ENCODE assay signal across 14 cellular contexts in the genomic region with DNA sequence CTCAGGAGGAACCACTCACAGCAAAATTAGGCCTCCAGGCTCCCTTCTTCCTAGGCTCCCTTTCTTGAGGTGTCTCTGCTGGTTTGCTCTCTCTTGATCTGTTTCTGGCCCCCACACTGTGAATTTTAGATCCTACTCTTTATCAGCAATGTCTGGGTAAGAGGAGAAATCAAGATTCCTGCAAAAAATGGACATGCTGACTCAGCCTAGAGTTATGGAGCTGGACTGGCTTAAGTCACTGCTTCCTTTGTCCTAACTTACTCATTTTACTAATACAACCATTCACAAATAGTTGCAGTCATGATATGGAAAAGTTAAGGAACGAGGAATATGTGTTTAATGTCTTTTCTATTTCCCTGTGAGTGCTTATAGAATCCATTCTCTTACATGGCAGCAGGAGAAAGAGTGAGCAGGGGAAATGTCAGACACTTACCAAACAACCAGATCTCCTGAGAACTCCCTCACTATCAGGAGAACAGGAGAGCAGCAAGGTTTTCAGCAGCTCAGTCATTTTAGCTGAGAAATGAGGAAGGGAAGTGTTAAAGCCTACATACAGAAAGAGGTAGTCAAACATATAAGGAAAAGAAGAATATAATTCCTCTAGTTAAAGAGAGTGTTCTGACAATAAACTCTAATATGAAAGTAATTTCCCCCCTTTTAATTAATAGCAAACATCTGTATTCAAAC.
DNase-seq lines count a peak whose midpoint lies in the region; ATAC-seq and TF ChIP-seq lines count a peak whose summit lies in the region.
"Had no signal": no experiment of that assay in that cellular context is flagged by ENCODE, and none has a peak within 500 bp of the region (broad histone marks: within the 10 kb centered on the region; RNA-seq: fewer than 3 reads in every experiment).

No MANE protein-coding gene starts in this region.

- peaks cover 0 to 10% (median 6%) of the 10 kb centered on the region in 9 donors for H3K9me3 Mint-ChIP-seq in naive thymus-derived CD8-positive, alpha-beta T cell

- peak overlapping the region; percentile 48; the same call in 1 of the 2 replicates for H3K4me3 ChIP-seq in ACC112 (ENCODE audit: low read depth, low read length)
- H3K4me3 ChIP-seq in stomach, result no peak overlapping the region
- H3K4me3 ChIP-seq: BLaER1, heart left ventricle, thyroid gland had no signal

- H3K27ac Mint-ChIP-seq in naive thymus-derived CD8-positive, alpha-beta T cell, result no peak overlapping the region
- H3K27ac Mint-ChIP-seq: IgD-negative memory B cell had no signal

- DNase-seq in HS-5 (ENCODE audit: low read depth) (peak; percentile 81), amniotic stem cell (lab: John Stamatoyannopoulos, UW) (peak; percentile 30), foreskin melanocyte (peak; percentile 40), NCI-H524 treated with DMSO at 0.1 percent for 48 hours (lab: John Stamatoyannopoulos, UW) (no peak), stomach (no peak)
- no peak for DNase-seq in naive thymus-derived CD8-positive, alpha-beta T cell
- DNase-seq: activated CD4-positive, alpha-beta T cell treated with anti-CD3 and anti-CD28 coated beads for 1 hour; heart left ventricle; SHP77 treated with DMSO at 0.1 percent for 48 hours; thyroid gland had no signal

- no peak for TF ChIP-seq EP300 in stomach (IDR thresholded peaks at IDR 0.05)

- H3K36me3 ChIP-seq in ACC112 (ENCODE audit: insufficient read depth, low read length), result no peaks in the 10 kb centered on the region
- no peaks in the 10 kb centered on the region for H3K36me3 ChIP-seq in stomach
- H3K36me3 ChIP-seq: BLaER1, heart left ventricle, thyroid gland had no signal

- H2AFZ ChIP-seq in ACC112 (ENCODE audit: low read length, unreplicated experiment), result peak overlapping the region; percentile 70

- H3K27ac ChIP-seq in ACC112 (ENCODE audit: low read depth, low read length), result peak overlapping the region; percentile 93
- peak overlapping the region in 2 of 5 donors; percentile 24 to 27 for H3K27ac ChIP-seq in stomach
- H3K27ac ChIP-seq: BLaER1, thyroid gland had no signal

- no peaks in the 10 kb centered on the region for H3K79me2 ChIP-seq in ACC112 (ENCODE audit: control insufficient read depth, insufficient read depth, low read length, unreplicated experiment)

- no peak for TF ChIP-seq POLR2A in stomach (IDR thresholded peaks at IDR 0.05)

- peaks cover 49% of the 10 kb centered on the region for H3K4me1 ChIP-seq in ACC112 (ENCODE audit: control insufficient read depth, insufficient read depth, low read length, unreplicated experiment)
- peaks cover 0 to 38% (median 20%) of the 10 kb centered on the region in 4 donors for H3K4me1 ChIP-seq in stomach
- H3K4me1 ChIP-seq: BLaER1 had no signal

- H3K4me1 Mint-ChIP-seq in naive thymus-derived CD8-positive, alpha-beta T cell, result no peaks in the 10 kb centered on the region
- H3K4me1 Mint-ChIP-seq: IgD-negative memory B cell had no signal

- H3K27me3 Mint-ChIP-seq in naive thymus-derived CD8-positive, alpha-beta T cell, result no peaks in the 10 kb centered on the region
- H3K27me3 Mint-ChIP-seq: IgD-negative memory B cell had no signal

- 60 to 73% (median 64%) methylated on average over 1 of the region's 1 CpG for WGBS in stomach, 5 donors

- POLR2A ChIA-PET in naive thymus-derived CD8-positive, alpha-beta T cell (lab: Charles Lee), result no interaction called here

- H3K27me3 ChIP-seq in ACC112 (ENCODE audit: insufficient read depth, low read length) (no peaks in the 10 kb centered on the region), stomach (no peaks in the 10 kb centered on the region)
- H3K27me3 ChIP-seq: BLaER1, heart left ventricle, thyroid gland had no signal

- no peak for TF ChIP-seq CTCF in stomach (IDR thresholded peaks at IDR 0.05)

- H3K36me3 Mint-ChIP-seq in naive thymus-derived CD8-positive, alpha-beta T cell, result peaks cover 0 to 6% (median 2%) of the 10 kb centered on the region in 3 donors
- H3K36me3 Mint-ChIP-seq: IgD-negative memory B cell had no signal

- intact Hi-C loops in stomach (cut with DNase I; ENCODE audit: low total_unique reads), result no loop called here

- no peaks in the 10 kb centered on the region for H3K9me3 ChIP-seq in stomach
- H3K9me3 ChIP-seq: thyroid gland had no signal

- H3K4me3 Mint-ChIP-seq in naive thymus-derived CD8-positive, alpha-beta T cell, result no peak overlapping the region
- H3K4me3 Mint-ChIP-seq: IgD-negative memory B cell had no signal

- no peak for ATAC-seq in naive thymus-derived CD8-positive, alpha-beta T cell
- no peak for ATAC-seq in GM21423 (IDR thresholded peaks at IDR 0.05; ENCODE audit: unreplicated experiment)

Comparison
In these comparisons a context has a peak if more than half of its experiments do, and no peak if none do; other contexts are left out.
1. DNase-seq: peak in HS-5 (single experiment), amniotic stem cell (single experiment) and foreskin melanocyte (single experiment); none in naive thymus-derived CD8-positive, alpha-beta T cell (0 of 10), NCI-H524 treated with DMSO at 0.1 percent for 48 hours (single experiment) and stomach (single experiment).